8 cellular contexts compared by ENCODE assay signal in the genomic region with DNA sequence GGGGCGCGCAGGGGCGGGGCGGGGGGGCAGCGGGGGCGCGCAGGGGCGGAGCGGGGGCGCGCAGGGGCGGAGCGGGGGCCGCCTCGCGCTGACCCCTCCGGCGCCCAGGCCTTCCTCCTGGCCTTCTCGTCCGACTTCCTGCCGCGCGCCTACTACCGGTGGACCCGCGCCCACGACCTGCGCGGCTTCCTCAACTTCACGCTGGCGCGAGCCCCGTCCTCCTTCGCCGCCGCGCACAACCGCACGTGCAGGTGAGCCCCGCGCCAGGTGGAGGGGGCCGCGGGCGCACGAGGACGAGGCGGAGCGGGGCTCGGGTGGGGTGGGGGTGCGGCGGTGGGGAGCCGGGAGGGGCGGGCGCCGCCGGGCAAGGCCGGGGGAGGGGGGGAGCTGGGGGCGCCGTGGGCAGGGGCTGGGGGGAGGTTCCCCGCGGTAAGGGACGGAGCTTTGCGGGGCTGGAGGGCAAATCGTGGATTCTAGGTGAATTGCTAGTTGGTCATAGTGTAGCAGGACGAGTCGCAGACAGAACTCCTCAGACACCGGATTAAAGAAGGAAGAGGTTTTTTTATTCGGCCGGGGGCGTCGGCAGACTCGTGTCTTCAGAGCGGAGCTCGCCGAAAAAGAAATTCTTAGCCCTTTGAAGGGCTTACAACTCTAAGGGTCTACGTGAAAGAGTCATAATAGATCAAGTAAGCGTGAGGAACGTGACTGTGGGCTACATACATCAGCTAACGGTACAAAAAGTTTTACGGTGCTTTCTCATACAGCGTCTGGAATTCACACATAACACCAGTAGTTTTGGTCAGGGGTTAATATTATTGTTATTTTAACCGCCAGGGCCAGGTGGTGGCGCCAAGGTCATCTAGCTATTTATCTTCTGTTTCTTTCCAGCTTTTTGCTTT. TPM values are rescaled to one million over a fixed set of nuclear protein-coding genes. Genes with fewer than 3 reads are reported as not detected.
DNase-seq lines count a peak whose midpoint lies in the region; ATAC-seq, FAIRE-seq and TF ChIP-seq lines count a peak whose summit lies in the region.

No MANE protein-coding gene starts in this region.

- H3K27me3 ChIP-seq in DOHH2 (ENCODE audit: control insufficient read depth, low read length) (0 out of 2 replicates have a peak, but pooled peaks cover 3% of the 10 kb centered on the region), HUES64 (ENCODE audit: insufficient read depth, low read length) (no peaks in the 10 kb centered on the region)

- H3K27ac Mint-ChIP-seq in T-helper 2 cell treated with Interferon-gamma antibody and Interleukin-4, amounts not matched to agents 5 μg/mL and 100 μg/mL, for 36 hours, result peak overlapping the region; percentile 63

- 2% methylated on average over 71 of the region's 83 CpGs for WGBS in HUES64

- no peaks in the 10 kb centered on the region for H3K36me3 ChIP-seq in DOHH2 (ENCODE audit: control insufficient read depth, low read length)
- H3K36me3 ChIP-seq in HUES64 (ENCODE audit: insufficient read depth, low read length), result no peaks in the 10 kb centered on the region
- no peaks in the 10 kb centered on the region for H3K36me3 ChIP-seq in kidney (ENCODE audit: control insufficient read depth in 1 of 2, insufficient read depth in 2 of 2, low read length in 2 of 2)

- intact Hi-C loops in kidney (cut with DNase I) (loop anchor here (5.0 kb wide), 1 partner anchor 366 kb away; no protein-coding TSS in a partner anchor), posterior vena cava (cut with DNase I) (no loop called here)

- peak overlapping the region; percentile 90 for H3K4me2 ChIP-seq in DOHH2 (ENCODE audit: low read length)

- FAIRE-seq in kidney (lab: Jason Lieb, UNC), result no peak

- no peaks in the 10 kb centered on the region for H3K9me2 ChIP-seq in DOHH2 (replicated peaks; ENCODE audit: control insufficient read depth, low read length)

- peak; percentile 58 for TF ChIP-seq CTCF in DOHH2 (IDR thresholded peaks at IDR 0.05; ENCODE audit: low read depth, low read length, poor library complexity, severe bottlenecking)
- TF ChIP-seq CTCF in kidney (IDR thresholded peaks at IDR 0.05; ENCODE audit: borderline replicate concordance, extremely low read depth, insufficient read depth), result peak; percentile 11

- peak overlapping the region; percentile 83 for H3K4me3 Mint-ChIP-seq in T-helper 2 cell treated with Interferon-gamma antibody and Interleukin-4, amounts not matched to agents 5 μg/mL and 100 μg/mL, for 36 hours

- H4K20me1 ChIP-seq in DOHH2 (ENCODE audit: control insufficient read depth, insufficient read depth, low read depth, low read length), result no peaks in the 10 kb centered on the region

- peaks cover 16% of the 10 kb centered on the region for H3K4me1 ChIP-seq in DOHH2 (ENCODE audit: control insufficient read depth, low read length)
- H3K4me1 ChIP-seq in HUES64 (ENCODE audit: insufficient read depth, low read length), result peaks cover 8% of the 10 kb centered on the region
- no peaks in the 10 kb centered on the region for H3K4me1 ChIP-seq in kidney (ENCODE audit: control insufficient read depth in 1 of 2, insufficient read depth in 1 of 2, low read depth in 1 of 2, low read length in 2 of 2)

- no peaks in the 10 kb centered on the region for H3K9me3 Mint-ChIP-seq in T-helper 2 cell treated with Interferon-gamma antibody and Interleukin-4, amounts not matched to agents 5 μg/mL and 100 μg/mL, for 36 hours

- peaks cover 9% of the 10 kb centered on the region; the same call in 1 of the 2 replicates for H3F3A ChIP-seq in DOHH2 (ENCODE audit: control insufficient read depth, insufficient read depth)

- no peaks in the 10 kb centered on the region for H3K36me3 Mint-ChIP-seq in T-helper 2 cell treated with Interferon-gamma antibody and Interleukin-4, amounts not matched to agents 5 μg/mL and 100 μg/mL, for 36 hours (ENCODE audit: low read depth)

- peak overlapping the region; percentile 53 for H3K9ac ChIP-seq in HUES64 (ENCODE audit: low read depth, low read length)
- peak overlapping the region in 1 of 2 donors; percentile 55 for H3K9ac ChIP-seq in kidney (ENCODE audit: low read length in 2 of 2)

- no peak for ATAC-seq in HG03095 (IDR thresholded peaks at IDR 0.05; ENCODE audit: unreplicated experiment)

- H3K27me3 Mint-ChIP-seq in T-helper 2 cell treated with Interferon-gamma antibody and Interleukin-4, amounts not matched to agents 5 μg/mL and 100 μg/mL, for 36 hours (ENCODE audit: low read depth), result peaks cover 26% of the 10 kb centered on the region

- H3K9me3 ChIP-seq in DOHH2 (ENCODE audit: control insufficient read depth, insufficient read depth, low read length) (no peaks in the 10 kb centered on the region), HUES64 (ENCODE audit: insufficient read depth, low read depth, low read length) (no peaks in the 10 kb centered on the region), kidney (ENCODE audit: control insufficient read depth in 1 of 2, low read length in 2 of 2) (no peaks in the 10 kb centered on the region)

- peak; percentile 53 for DNase-seq in T-helper 2 cell treated with Interferon-gamma antibody and Interleukin-4, amounts not matched to agents 5 μg/mL and 100 μg/mL, for 36 hours (ENCODE audit: low spot score)
- DNase-seq in caudate nucleus (lab: John Stamatoyannopoulos, UW) (peak in 8 of 61 donors; percentile 14 to 60 (median 26)), kidney (no peak), posterior vena cava (ENCODE audit: low spot score) (no peak)
- DNase-seq in stimulated activated CD4-positive, alpha-beta T cell treated with anti-CD3 and anti-CD28 coated beads, Interleukin-4, amount 100 ng/mL, for 24 hours, result peak; percentile 30

- peaks cover 10% of the 10 kb centered on the region for H3K4me1 Mint-ChIP-seq in T-helper 2 cell treated with Interferon-gamma antibody and Interleukin-4, amounts not matched to agents 5 μg/mL and 100 μg/mL, for 36 hours (ENCODE audit: low read depth)

- peak overlapping the region; percentile 75 for H3K4me3 ChIP-seq in DOHH2 (ENCODE audit: low read length)
- peak overlapping the region; percentile 70 for H3K4me3 ChIP-seq in HUES64 (ENCODE audit: low read length)
- peak overlapping the region; percentile 47 to 58 for H3K4me3 ChIP-seq in kidney (ENCODE audit: low read length in 2 of 2)

- no peak overlapping the region for H3K27ac ChIP-seq in DOHH2 (ENCODE audit: low read depth, low read length)
- H3K27ac ChIP-seq in HUES64 (ENCODE audit: low read depth, low read length), result peak overlapping the region; percentile 80; the same call in 1 of the 2 replicates
- H3K27ac ChIP-seq in caudate nucleus (ENCODE audit: low read depth, low read length), result peak overlapping the region; percentile 52
- no peak overlapping the region for H3K27ac ChIP-seq in kidney (ENCODE audit: low read depth in 2 of 2, low read length in 2 of 2)

- H3K79me2 ChIP-seq in DOHH2 (ENCODE audit: control insufficient read depth, low read length), result no peaks in the 10 kb centered on the region

RNA-seq across cellular contexts. Expression of a gene that starts 29.9 kb away (rescaled TPM):
- 2.7 TPM for polyA plus RNA-seq in HUES64 (2013, experiment 1 of 2)
- polyA plus RNA-seq in HUES64 (2013, experiment 2 of 2), result 2.9 TPM
- 1.9 TPM for total RNA-seq in kidney
- 1.1 TPM for polyA plus RNA-seq in kidney (ENCODE audit: insufficient read depth, low read depth, low replicate concordance)
- total RNA-seq in posterior vena cava, result under 1 TPM; 0.32 to 0.95 TPM

Comparison
In these comparisons a context has a peak if more than half of its experiments do, and no peak if none do; other contexts are left out.
1. H3K27ac ChIP-seq: peak in HUES64 (single experiment) and caudate nucleus (single experiment); none in DOHH2 (single experiment) and kidney (0 of 2).
2. DNase-seq: peak in T-helper 2 cell treated with Interferon-gamma antibody and Interleukin-4, amounts not matched to agents 5 μg/mL and 100 μg/mL, for 36 hours (single experiment) and stimulated activated CD4-positive, alpha-beta T cell treated with anti-CD3 and anti-CD28 coated beads, Interleukin-4, amount 100 ng/mL, for 24 hours (single experiment); none in kidney (single experiment) and posterior vena cava (single experiment).
3. Peak in every context shown above with its lines, with median percentiles within 50 percentile points of each other: H3K4me3 ChIP-seq.